Comparison of ENCODE assay signal across 2 cellular contexts in genomic region chr6:147849401-147849800, GRCh38.
TF ChIP-seq lines count a peak whose summit lies in the region.

No MANE protein-coding gene starts in this region.

TF ChIP-seq in IMR-90, 13 proteins besides CTCF, POLR2A, EP300 and RAD21:
- TF ChIP-seq CEBPB (IDR thresholded peaks at IDR 0.05; ENCODE audit: low read depth, low read length) (no peak), BHLHE40 (IDR thresholded peaks at IDR 0.05; ENCODE audit: low read depth, low read length) (no peak), MAFK (IDR thresholded peaks at IDR 0.05; ENCODE audit: low read depth, low read length) (peak; percentile 36; the same call in 1 of the 2 replicates), FOS (IDR thresholded peaks at IDR 0.05; ENCODE audit: low read depth, low read length) (no peak), RFX5 (IDR thresholded peaks at IDR 0.05; ENCODE audit: low read depth, low read length) (no peak)

TF ChIP-seq in K562, 482 proteins besides CTCF, POLR2A, EP300 and RAD21:
- TF ChIP-seq ATF3 (IDR thresholded peaks at IDR 0.05) (no peak), ATF3 (CRISPR knock-in tag; conservative IDR thresholded peaks at IDR 0.05) (no peak), DPF2 (IDR thresholded peaks at IDR 0.05) (no peak), KDM5B (IDR thresholded peaks at IDR 0.05; ENCODE audit: insufficient replicate concordance, low read depth, low read length) (no peak), ZNF316 (IDR thresholded peaks at IDR 0.05) (peak; percentile 60)
